In genomic region chr13:113860051-113860471, GRCh38 we compare ENCODE assay signal across 13 cellular contexts. TPM values are rescaled to one million over a fixed set of nuclear protein-coding genes. Genes with fewer than 3 reads are reported as not detected.
DNase-seq lines count a peak whose midpoint lies in the region; ATAC-seq and TF ChIP-seq lines count a peak whose summit lies in the region.
"Had no signal": no experiment of that assay in that cellular context is flagged by ENCODE, and none has a peak within 500 bp of the region (broad histone marks: within the 10 kb centered on the region; RNA-seq: fewer than 3 reads in every experiment).

No MANE protein-coding gene starts in this region.

- POLR2A ChIA-PET in Caco-2 (lab: Charles Lee): no interaction called here

- peak overlapping the region; percentile 62 for H3K4me2 ChIP-seq in neural progenitor cell
- H3K4me2 ChIP-seq: BLaER1 had no signal

- no peak for TF ChIP-seq POLR2A in esophagus squamous epithelium (IDR thresholded peaks at IDR 0.05)

- H3K27me3 ChIP-seq in Caco-2 (replicated peaks; ENCODE audit: control insufficient read depth, insufficient read depth, low read length) (no peaks in the 10 kb centered on the region), esophagus squamous epithelium (peaks cover 0 to 9% (median 0%) of the 10 kb centered on the region in 4 donors), neural progenitor cell (peaks cover 27% of the 10 kb centered on the region)
- H3K27me3 ChIP-seq: SJCRH30 had no signal

- no peaks in the 10 kb centered on the region for H3K9me3 Mint-ChIP-seq in Caco-2 (ENCODE audit: unreplicated experiment)
- peaks cover 5% of the 10 kb centered on the region for H3K9me3 Mint-ChIP-seq in neural progenitor cell

- no peak for ATAC-seq in HG02588 (IDR thresholded peaks at IDR 0.05; ENCODE audit: unreplicated experiment)
- ATAC-seq: esophagus mucosa had no signal

- H3K36me3 Mint-ChIP-seq in Caco-2 (ENCODE audit: insufficient read depth, unreplicated experiment): peaks cover 12% of the 10 kb centered on the region
- H3K36me3 Mint-ChIP-seq in neural progenitor cell: peaks cover 8% of the 10 kb centered on the region

- H3K27ac Mint-ChIP-seq in Caco-2 (ENCODE audit: unreplicated experiment) (peak overlapping the region; percentile 65), neural progenitor cell (peak overlapping the region; percentile 81)

- H3K9ac ChIP-seq in neural progenitor cell: no peak overlapping the region
- H3K9ac ChIP-seq: BLaER1 had no signal

- peaks cover 9% of the 10 kb centered on the region for H4K20me1 ChIP-seq in neural progenitor cell (ENCODE audit: low read depth)

- DNase-seq in Caco-2 (peak; percentile 70 to 81), NCI-H526 (lab: John Stamatoyannopoulos, UW) (peak; percentile 75 to 92), esophagus squamous epithelium (lab: John Stamatoyannopoulos, UW) (no peak), neural progenitor cell (ENCODE audit: low spot score) (no peak), cerebellum (ENCODE audit: low spot score) (no peak), middle frontal gyrus (ENCODE audit: extremely low spot score, low spot score) (no peak), NCI-H2081 treated with DMSO at 0.1 percent for 48 hours (lab: John Stamatoyannopoulos, UW) (no peak)
- DNase-seq: activated CD4-positive, alpha-beta T cell treated with anti-CD3 and anti-CD28 coated beads for 48 hours; NCI-H2081; SJCRH30 had no signal

- H2AFZ ChIP-seq in neural progenitor cell (replicated peaks): no peak overlapping the region

- BruUV-seq in Caco-2 (replicated peaks; lab: Mats Ljungman, UMichigan): no TSS peak

- peaks cover 77% of the 10 kb centered on the region for H3F3A ChIP-seq in neural progenitor cell (ENCODE audit: low read depth)

- 63 to 68% methylated on average over 4 to 10 of the region's 10 CpGs for WGBS in esophagus squamous epithelium, 2 donors

- H3K4me1 ChIP-seq in Caco-2: peaks cover 44% of the 10 kb centered on the region
- peaks cover 63 to 90% (median 64%) of the 10 kb centered on the region in 3 donors for H3K4me1 ChIP-seq in esophagus squamous epithelium
- H3K4me1 ChIP-seq in neural progenitor cell: peaks cover 62% of the 10 kb centered on the region
- H3K4me1 ChIP-seq: SJCRH30 had no signal

- no peaks in the 10 kb centered on the region for H3K36me3 ChIP-seq in Caco-2 (ENCODE audit: control insufficient read depth, insufficient read depth, low read length)
- H3K36me3 ChIP-seq in esophagus squamous epithelium: no peaks in the 10 kb centered on the region
- H3K36me3 ChIP-seq in neural progenitor cell: no peaks in the 10 kb centered on the region
- H3K36me3 ChIP-seq: BLaER1, SJCRH30 had no signal

- TF ChIP-seq CTCF in Caco-2 (IDR thresholded peaks at IDR 0.05; ENCODE audit: insufficient read depth in 1 of 2, low read depth in 1 of 2, low read length in 1 of 2, severe bottlenecking in 1 of 2, unreplicated experiment in 1 of 2) (no peak), esophagus squamous epithelium (IDR thresholded peaks at IDR 0.05) (no peak), neural progenitor cell (IDR thresholded peaks at IDR 0.05) (no peak)

- peaks cover 21% of the 10 kb centered on the region for H3K4me1 Mint-ChIP-seq in Caco-2 (ENCODE audit: low read depth, unreplicated experiment)
- peaks cover 63% of the 10 kb centered on the region for H3K4me1 Mint-ChIP-seq in neural progenitor cell

- intact Hi-C loops in Caco-2 (cut with micrococcal nuclease; ENCODE audit: unreplicated experiment) (loop anchor here (1.0 to 5.0 kb wide), 2 partner anchors 43 to 367 kb away; no protein-coding TSS in a partner anchor), esophagus squamous epithelium (cut with DNase I) (no loop called here)

- H3K27me3 Mint-ChIP-seq in Caco-2 (ENCODE audit: insufficient read depth, unreplicated experiment) (no peaks in the 10 kb centered on the region), neural progenitor cell (ENCODE audit: insufficient read depth, low read depth) (peaks cover 31% of the 10 kb centered on the region)

- no peak overlapping the region for H3K4me3 ChIP-seq in Caco-2 (ENCODE audit: low read depth, low read length)
- no peak overlapping the region for H3K4me3 ChIP-seq in esophagus squamous epithelium
- no peak overlapping the region for H3K4me3 ChIP-seq in neural progenitor cell
- H3K4me3 ChIP-seq: BLaER1, SJCRH30 had no signal

- peak overlapping the region in 3 of 4 donors; percentile 63 to 92 (median 88) for H3K27ac ChIP-seq in esophagus squamous epithelium
- H3K27ac ChIP-seq in neural progenitor cell: peak overlapping the region; percentile 79
- H3K27ac ChIP-seq: BLaER1, SJCRH30 had no signal

- CTCF ChIA-PET in Caco-2 (lab: Charles Lee): no interaction called here

- no peaks in the 10 kb centered on the region for H3K9me3 ChIP-seq in Caco-2
- no peaks in the 10 kb centered on the region for H3K9me3 ChIP-seq in esophagus squamous epithelium
- H3K9me3 ChIP-seq in neural progenitor cell (ENCODE audit: low read depth): no peaks in the 10 kb centered on the region
- H3K9me3 ChIP-seq: SJCRH30 had no signal

- H3K4me3 Mint-ChIP-seq in Caco-2 (ENCODE audit: unreplicated experiment) (peak overlapping the region; percentile 63), neural progenitor cell (peak overlapping the region; percentile 67)

- peaks cover 35% of the 10 kb centered on the region for H3K79me2 ChIP-seq in neural progenitor cell (ENCODE audit: low read depth)

RNA-seq across cellular contexts. Expression of gene GAS6, which starts 3.8 kb away (rescaled TPM):
- total RNA-seq in Caco-2 (2022) (29.9 and 34.8 TPM in 2 replicates), esophagus squamous epithelium (100 to 1,000 TPM in 1 of 4 donors, 10 to 100 TPM in 3; 43.0 to 112 (median 68.5) TPM), neural progenitor cell (ENCODE audit: low replicate concordance) (12.8 and 31.7 TPM in 2 replicates), cerebellum (18.1 TPM)

Comparison
In these comparisons a context has a peak if more than half of its experiments do, and no peak if none do; other contexts are left out.
1. DNase-seq: peak in Caco-2 (2 of 2) and NCI-H526 (2 of 2); none in esophagus squamous epithelium (single experiment), neural progenitor cell (single experiment), cerebellum (single experiment), middle frontal gyrus (single experiment) and NCI-H2081 treated with DMSO at 0.1 percent for 48 hours (single experiment).